ENCODE assay signal across 8 cellular contexts in the genomic region with DNA sequence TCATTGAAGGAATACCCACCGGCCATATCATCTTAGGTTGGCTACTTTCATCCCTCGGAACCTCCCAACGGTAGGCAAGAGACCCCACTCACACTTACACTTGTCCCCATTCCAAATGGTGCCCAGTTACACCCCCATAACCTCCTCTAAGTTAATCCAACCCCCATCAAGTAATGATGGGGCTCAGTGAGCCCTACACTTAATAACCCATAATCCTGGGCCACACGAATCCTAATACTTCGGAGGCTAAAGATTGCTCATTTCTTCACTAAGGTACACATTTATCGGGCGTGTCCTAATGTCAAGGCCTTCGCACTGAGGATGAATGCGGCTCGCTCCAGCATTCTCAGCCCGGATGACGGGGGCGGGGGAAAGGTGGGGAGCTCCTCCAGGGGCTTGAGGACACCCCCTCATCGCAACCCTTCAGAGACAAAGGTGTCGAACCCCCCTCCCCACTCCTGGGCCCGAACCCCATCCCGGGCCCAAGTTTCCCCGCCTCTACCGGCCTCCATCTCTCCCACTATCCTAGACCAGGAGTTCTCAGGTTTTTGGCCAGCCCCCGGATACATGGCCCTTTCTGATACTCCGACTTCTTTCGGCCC. TPM values are rescaled to one million over a fixed set of nuclear protein-coding genes. Genes with fewer than 3 reads are reported as not detected.
DNase-seq lines count a peak whose midpoint lies in the region; ATAC-seq and TF ChIP-seq lines count a peak whose summit lies in the region.

No MANE protein-coding gene starts in this region.

- DNase-seq in NB4 (ENCODE audit: low read depth) (no peak), esophagus squamous epithelium (lab: John Stamatoyannopoulos, UW) (no peak), sciatic nerve (ENCODE audit: low spot score) (no peak), hepatic stellate cell (ENCODE audit: low spot score) (no peak), dedifferentiated amniotic fluid mesenchymal stem cell (ENCODE audit: extremely low spot score) (no peak)

- H3K36me3 ChIP-seq in esophagus squamous epithelium, result peaks cover 21 to 43% (median 34%) of the 10 kb centered on the region in 3 donors

- no peaks in the 10 kb centered on the region for H3K27me3 ChIP-seq in esophagus squamous epithelium

- ATAC-seq in GM19035 (IDR thresholded peaks at IDR 0.05; ENCODE audit: unreplicated experiment), result peak; percentile 3
- ATAC-seq in sciatic nerve, result peak; percentile 31
- no peak for ATAC-seq in HG03378 (IDR thresholded peaks at IDR 0.05; ENCODE audit: unreplicated experiment)
- ATAC-seq in HG02759 (IDR thresholded peaks at IDR 0.05; ENCODE audit: unreplicated experiment), result no peak

- H3K4me1 ChIP-seq in esophagus squamous epithelium, result peaks cover 9 to 37% (median 12%) of the 10 kb centered on the region in 3 donors

- no peak for TF ChIP-seq POLR2A in NB4 (IDR thresholded peaks at IDR 0.05; ENCODE audit: extremely low read depth, insufficient read length)
- TF ChIP-seq POLR2A in esophagus squamous epithelium (IDR thresholded peaks at IDR 0.05), result no peak

- intact Hi-C loops in esophagus squamous epithelium (cut with DNase I), result loop anchor here (10.0 kb wide), 1 partner anchor 314 kb away; the partner anchor contains the start of gene RAB13
- intact Hi-C loops in sciatic nerve (cut with DNase I), result no loop called here

- TF ChIP-seq CTCF in NB4 (IDR thresholded peaks at IDR 0.05; ENCODE audit: low read depth, low read length) (no peak), esophagus squamous epithelium (IDR thresholded peaks at IDR 0.05) (no peak)

- 1% methylated on average over 15 to 21 of the region's 22 CpGs for WGBS in esophagus squamous epithelium, 2 donors

- peak overlapping the region; percentile 86 to 92 (median 92) for H3K27ac ChIP-seq in esophagus squamous epithelium

- H3K4me3 ChIP-seq in NB4 (ENCODE audit: low read depth, low read length), result peak overlapping the region; percentile 97
- H3K4me3 ChIP-seq in esophagus squamous epithelium, result peak overlapping the region; percentile 65 to 87 (median 78)

- H3K9me3 ChIP-seq in esophagus squamous epithelium, result no peaks in the 10 kb centered on the region

RNA-seq across cellular contexts. Expression of gene ILF2, which starts 0.4 kb away (rescaled TPM):
- total RNA-seq in esophagus squamous epithelium, result 100 to 1,000 TPM in 3 of 4 donors, 10 to 100 TPM in 1; 78.0 to 166 (median 130) TPM
- total RNA-seq in sciatic nerve, result 73.5 TPM

RNA-seq across cellular contexts. Expression of gene NPR1, which starts 8.1 kb away (rescaled TPM):
- total RNA-seq in esophagus squamous epithelium, result 10 to 100 TPM in 2 of 4 donors, 1 to 10 TPM in 2; 1.8 to 15.6 (median 6.4) TPM
- total RNA-seq in sciatic nerve, result 34.1 TPM

RNA-seq across cellular contexts. Expression of gene SNAPIN, which starts 11.9 kb away (rescaled TPM):
- total RNA-seq in esophagus squamous epithelium (10 to 100 TPM; 39.9 to 61.2 (median 51.1) TPM), sciatic nerve (30.2 TPM)

RNA-seq across cellular contexts. Expression of gene CHTOP, which starts 36.5 kb away (rescaled TPM):
- total RNA-seq in esophagus squamous epithelium, result 10 to 100 TPM; 35.0 to 58.9 (median 47.3) TPM
- total RNA-seq in sciatic nerve, result 66.3 TPM

RNA-seq across cellular contexts. Expression of gene S100A1, which starts 42.1 kb away (rescaled TPM):
- 1 to 10 TPM in 1 of 4 donors, not detected in 3; 1.8 TPM for total RNA-seq in esophagus squamous epithelium
- 99.7 TPM for total RNA-seq in sciatic nerve

Comparison
In these comparisons a context has a peak if more than half of its experiments do, and no peak if none do; other contexts are left out.
1. ATAC-seq: peak in GM19035 (single experiment) and sciatic nerve (single experiment); none in HG03378 (single experiment) and HG02759 (single experiment).